In the genomic region with DNA sequence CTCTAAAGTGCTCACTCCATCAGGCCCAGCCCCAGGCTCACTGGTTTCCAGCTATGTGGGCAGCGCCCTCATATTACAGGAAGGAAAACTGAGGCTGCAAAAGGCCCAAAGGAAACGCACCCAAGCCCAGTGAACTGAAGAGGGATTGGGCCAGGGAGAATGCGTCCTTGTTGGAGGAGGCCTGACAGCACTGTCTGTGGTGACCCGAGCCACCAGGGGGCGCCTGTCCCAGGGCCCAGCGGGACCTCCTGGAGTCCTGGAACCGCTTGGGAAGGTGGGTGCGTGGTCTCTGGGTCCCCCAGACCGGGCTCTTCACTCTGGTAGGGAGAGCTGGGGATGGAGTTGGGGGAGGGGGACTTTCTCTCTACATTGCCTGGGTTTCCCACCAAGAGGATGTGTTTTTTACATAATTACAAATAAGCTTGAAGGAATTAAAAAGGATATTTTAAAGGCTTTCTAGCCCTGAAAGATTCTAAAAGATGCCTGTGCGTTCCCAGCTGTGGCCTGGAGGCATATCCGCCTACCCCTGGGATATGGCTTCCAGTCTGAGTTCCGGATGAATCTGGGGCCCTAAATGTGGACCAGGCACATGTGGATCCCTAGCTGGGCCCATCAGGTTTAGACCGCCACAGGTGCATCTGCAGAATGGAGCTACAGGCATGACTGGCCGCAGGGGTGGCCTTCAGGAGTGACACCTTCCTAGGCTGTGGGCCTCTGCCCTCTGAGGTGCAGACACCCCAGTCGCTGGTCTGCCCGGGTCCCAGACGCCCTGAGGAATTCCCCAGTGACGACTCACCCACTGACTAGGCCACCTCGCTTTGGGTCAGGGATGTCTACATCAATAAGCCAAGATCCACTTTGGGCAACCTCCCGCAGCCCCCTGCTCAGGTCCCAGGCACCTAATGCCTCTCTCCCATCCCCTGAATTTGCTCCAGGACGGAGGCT, we compare ENCODE assay signal across 8 cellular contexts.
DNase-seq lines count a peak whose midpoint lies in the region; ATAC-seq lines count a peak whose summit lies in the region.

No MANE protein-coding gene starts in this region.

- DNase-seq in AML-193 (lab: John Stamatoyannopoulos, UW) (peak; percentile 39 to 56), NCI-H2107 treated with DMSO at 0.1 percent for 48 hours (lab: John Stamatoyannopoulos, UW; ENCODE audit: unreplicated experiment) (peak; percentile 13), caudate nucleus (lab: John Stamatoyannopoulos, UW) (peak in 55 of 61 donors; percentile 13 to 71 (median 49)), kidney glomerular epithelial cell (lab: John Stamatoyannopoulos, UW) (peak; percentile 54)
- DNase-seq in activated CD4-positive, CD25-positive, alpha-beta regulatory T cell treated with anti-CD3 and anti-CD28 coated beads, Interleukin-2, amount 50 U/mL, for 72 hours = peak; percentile 88
- peak; percentile 84 for DNase-seq in stimulated activated CD4-positive, alpha-beta T cell treated with anti-CD3 and anti-CD28 coated beads, Interleukin-1b, Interleukin-23, amount 100 ng/mL, for 48 hours

- ATAC-seq in GM21576 (IDR thresholded peaks at IDR 0.05; ENCODE audit: unreplicated experiment) (peak; percentile 40), GM21367 (IDR thresholded peaks at IDR 0.05; ENCODE audit: unreplicated experiment) (no peak)

- H3K27ac ChIP-seq in caudate nucleus (ENCODE audit: low read depth, low read length) = no peak overlapping the region

Comparison
In these comparisons a context has a peak if more than half of its experiments do, and no peak if none do; other contexts are left out.
1. DNase-seq: peak in every context shown above with its lines; median percentile 88 in activated CD4-positive, CD25-positive, alpha-beta regulatory T cell treated with anti-CD3 and anti-CD28 coated beads, Interleukin-2, amount 50 U/mL, for 72 hours; 84 in stimulated activated CD4-positive, alpha-beta T cell treated with anti-CD3 and anti-CD28 coated beads, Interleukin-1b, Interleukin-23, amount 100 ng/mL, for 48 hours; 54 in kidney glomerular epithelial cell; 49 in caudate nucleus; 48 in AML-193; 13 in NCI-H2107 treated with DMSO at 0.1 percent for 48 hours.